In genomic region chrX:154136627-154137161, GRCh38 we compare ENCODE assay signal across 8 cellular contexts. TPM values are rescaled to one million over a fixed set of nuclear protein-coding genes. Genes with fewer than 3 reads are reported as not detected.
A peak's percentile ranks its signal among the peaks of the same experiment; 100 is the strongest.
DNase-seq lines count a peak whose midpoint lies in the region; ATAC-seq, FAIRE-seq and TF ChIP-seq lines count a peak whose summit lies in the region.

No MANE protein-coding gene starts in this region.

- peaks cover 15% of the 10 kb centered on the region for H3K4me1 Mint-ChIP-seq in T-helper 2 cell treated with Interferon-gamma antibody and Interleukin-4, amounts not matched to agents 5 μg/mL and 100 μg/mL, for 36 hours (ENCODE audit: low read depth)
- H3K4me1 Mint-ChIP-seq in astrocyte (ENCODE audit: low read depth, unreplicated experiment) = no peaks in the 10 kb centered on the region

- H3K4me1 ChIP-seq in Karpas-422 (ENCODE audit: low read length) (no peaks in the 10 kb centered on the region), astrocyte (ENCODE audit: insufficient read depth, low read length) (no peaks in the 10 kb centered on the region), iPS-20b (ENCODE audit: insufficient read depth, low read length) (no peaks in the 10 kb centered on the region)

- H3K27me3 Mint-ChIP-seq in T-helper 2 cell treated with Interferon-gamma antibody and Interleukin-4, amounts not matched to agents 5 μg/mL and 100 μg/mL, for 36 hours (ENCODE audit: low read depth) = peaks cover 2% of the 10 kb centered on the region
- peaks cover 24% of the 10 kb centered on the region for H3K27me3 Mint-ChIP-seq in astrocyte (ENCODE audit: low read depth, unreplicated experiment)

- peak overlapping the region; percentile 78 for H3K4me3 Mint-ChIP-seq in T-helper 2 cell treated with Interferon-gamma antibody and Interleukin-4, amounts not matched to agents 5 μg/mL and 100 μg/mL, for 36 hours
- peak overlapping the region; percentile 79 for H3K4me3 Mint-ChIP-seq in astrocyte (ENCODE audit: unreplicated experiment)

- H3K27me3 ChIP-seq in Karpas-422 (ENCODE audit: low read length) (peaks cover 4% of the 10 kb centered on the region; the same call in 1 of the 2 replicates), astrocyte (ENCODE audit: insufficient read depth, low read length) (no peaks in the 10 kb centered on the region), iPS-20b (ENCODE audit: insufficient read depth, low read length) (peaks cover 20% of the 10 kb centered on the region)

- no peaks in the 10 kb centered on the region for H3K9me3 ChIP-seq in Karpas-422 (ENCODE audit: low read length)
- no peaks in the 10 kb centered on the region for H3K9me3 ChIP-seq in astrocyte (ENCODE audit: insufficient read depth, low read depth, low read length)
- no peaks in the 10 kb centered on the region for H3K9me3 ChIP-seq in iPS-20b (ENCODE audit: insufficient read depth, low read depth, low read length)

- H3K36me3 Mint-ChIP-seq in T-helper 2 cell treated with Interferon-gamma antibody and Interleukin-4, amounts not matched to agents 5 μg/mL and 100 μg/mL, for 36 hours (ENCODE audit: low read depth) = no peaks in the 10 kb centered on the region
- H3K36me3 Mint-ChIP-seq in astrocyte (ENCODE audit: low read depth, unreplicated experiment) = no peaks in the 10 kb centered on the region

- H3K4me3 ChIP-seq in Karpas-422 (ENCODE audit: low read length) = no peak overlapping the region
- H3K4me3 ChIP-seq in astrocyte (ENCODE audit: insufficient read depth, low read depth, low read length) = peak overlapping the region; percentile 48
- peak overlapping the region; percentile 30; the same call in 1 of the 2 replicates for H3K4me3 ChIP-seq in iPS-20b (ENCODE audit: low read length)

- H3K27ac ChIP-seq in Karpas-422 (ENCODE audit: low read length) (no peak overlapping the region), astrocyte (ENCODE audit: low read depth, low read length) (no peak overlapping the region), iPS-20b (ENCODE audit: low read length) (no peak overlapping the region)

- no peak overlapping the region for H2AFZ ChIP-seq in Karpas-422 (ENCODE audit: low read length)
- H2AFZ ChIP-seq in astrocyte (ENCODE audit: low read depth, low read length) = peak overlapping the region; percentile 85

- no peaks in the 10 kb centered on the region for H3K36me3 ChIP-seq in Karpas-422 (ENCODE audit: insufficient read depth, low read length)
- no peaks in the 10 kb centered on the region for H3K36me3 ChIP-seq in astrocyte (ENCODE audit: insufficient read depth, low read length)
- H3K36me3 ChIP-seq in iPS-20b (ENCODE audit: insufficient read depth, low read depth, low read length) = no peaks in the 10 kb centered on the region

- no peak for FAIRE-seq in astrocyte (lab: Jason Lieb, UNC)

- no peaks in the 10 kb centered on the region for H3K9me3 Mint-ChIP-seq in T-helper 2 cell treated with Interferon-gamma antibody and Interleukin-4, amounts not matched to agents 5 μg/mL and 100 μg/mL, for 36 hours
- H3K9me3 Mint-ChIP-seq in astrocyte (ENCODE audit: unreplicated experiment) = no peaks in the 10 kb centered on the region

- DNase-seq in Daoy (ENCODE audit: low read depth) (peak; percentile 54), Karpas-422 (peak; percentile 74), astrocyte (ENCODE audit: low read depth) (peak; percentile 5), smooth muscle cell of the brain vasculature (ENCODE audit: low read depth, low spot score) (peak; percentile 0)
- peak; percentile 52 for DNase-seq in T-helper 2 cell treated with Interferon-gamma antibody and Interleukin-4, amounts not matched to agents 5 μg/mL and 100 μg/mL, for 36 hours (ENCODE audit: low spot score)

- H3K4me2 ChIP-seq in Karpas-422 (ENCODE audit: low read depth, low read length, poor library complexity, severe bottlenecking) (peak overlapping the region; percentile 35), astrocyte (ENCODE audit: low read length) (peak overlapping the region; percentile 83)

- H3K9me2 ChIP-seq in Karpas-422 (replicated peaks; ENCODE audit: insufficient read depth, low read length) = no peaks in the 10 kb centered on the region

- H4K20me1 ChIP-seq in Karpas-422 (ENCODE audit: insufficient read depth, low read depth, low read length) (no peaks in the 10 kb centered on the region), astrocyte (ENCODE audit: insufficient read depth, low read length) (no peaks in the 10 kb centered on the region)

- H3K9ac ChIP-seq in Karpas-422 (ENCODE audit: low read length) (no peak overlapping the region), astrocyte (ENCODE audit: low read length) (peak overlapping the region; percentile 27), iPS-20b (ENCODE audit: low read depth, low read length) (no peak overlapping the region; the same call in 1 of the 2 replicates)

- no peak for ATAC-seq in GM19328 (IDR thresholded peaks at IDR 0.05; ENCODE audit: unreplicated experiment)
- no peak for ATAC-seq in GM21515 (IDR thresholded peaks at IDR 0.05; ENCODE audit: unreplicated experiment)

- peak overlapping the region; percentile 87 for H3K27ac Mint-ChIP-seq in T-helper 2 cell treated with Interferon-gamma antibody and Interleukin-4, amounts not matched to agents 5 μg/mL and 100 μg/mL, for 36 hours
- no peak overlapping the region for H3K27ac Mint-ChIP-seq in astrocyte (ENCODE audit: unreplicated experiment)

- TF ChIP-seq CTCF in astrocyte (IDR thresholded peaks at IDR 0.05; ENCODE audit: insufficient read depth, low read depth, low read length) = peak; percentile 38

- H3K79me2 ChIP-seq in Karpas-422 (ENCODE audit: low read length) = no peaks in the 10 kb centered on the region
- no peaks in the 10 kb centered on the region for H3K79me2 ChIP-seq in astrocyte (ENCODE audit: insufficient read depth, low read length)

RNA-seq across cellular contexts. Expression of gene OPN1LW, which starts 7.3 kb away (rescaled TPM):
- total RNA-seq in Daoy (2014; rRNA removed; shearing (Covaris generic)) = not detected in 2 replicates
- total RNA-seq in Karpas-422 (2014; rRNA removed; shearing (Covaris generic); ENCODE audit: low replicate concordance) = not detected in 2 replicates
- not detected in 2 replicates for total RNA-seq in astrocyte

RNA-seq across cellular contexts. Expression of gene MECP2, which starts 39.2 kb away (rescaled TPM):
- total RNA-seq in Daoy (2014; rRNA removed; shearing (Covaris generic)) = 12.1 and 14.2 TPM in 2 replicates
- total RNA-seq in Karpas-422 (2014; rRNA removed; shearing (Covaris generic); ENCODE audit: low replicate concordance) = 20.4 and 27.5 TPM in 2 replicates
- total RNA-seq in astrocyte = 29.2 and 36.2 TPM in 2 replicates

RNA-seq across cellular contexts. Expression of gene OPN1MW, which starts 45.7 kb away (rescaled TPM):
- not detected in 2 replicates for total RNA-seq in Daoy (2014; rRNA removed; shearing (Covaris generic))
- not detected in 2 replicates for total RNA-seq in Karpas-422 (2014; rRNA removed; shearing (Covaris generic); ENCODE audit: low replicate concordance)
- not detected in 2 replicates for total RNA-seq in astrocyte

Comparison
In these comparisons a context has a peak if more than half of its experiments do, and no peak if none do; other contexts are left out.
1. DNase-seq: peak in every context shown above with its lines; median percentile 74 in Karpas-422; 54 in Daoy; 52 in T-helper 2 cell treated with Interferon-gamma antibody and Interleukin-4, amounts not matched to agents 5 μg/mL and 100 μg/mL, for 36 hours; 5 in astrocyte; 0 in smooth muscle cell of the brain vasculature.